ENCODE assay signal across 1 cellular context in the genomic region with DNA sequence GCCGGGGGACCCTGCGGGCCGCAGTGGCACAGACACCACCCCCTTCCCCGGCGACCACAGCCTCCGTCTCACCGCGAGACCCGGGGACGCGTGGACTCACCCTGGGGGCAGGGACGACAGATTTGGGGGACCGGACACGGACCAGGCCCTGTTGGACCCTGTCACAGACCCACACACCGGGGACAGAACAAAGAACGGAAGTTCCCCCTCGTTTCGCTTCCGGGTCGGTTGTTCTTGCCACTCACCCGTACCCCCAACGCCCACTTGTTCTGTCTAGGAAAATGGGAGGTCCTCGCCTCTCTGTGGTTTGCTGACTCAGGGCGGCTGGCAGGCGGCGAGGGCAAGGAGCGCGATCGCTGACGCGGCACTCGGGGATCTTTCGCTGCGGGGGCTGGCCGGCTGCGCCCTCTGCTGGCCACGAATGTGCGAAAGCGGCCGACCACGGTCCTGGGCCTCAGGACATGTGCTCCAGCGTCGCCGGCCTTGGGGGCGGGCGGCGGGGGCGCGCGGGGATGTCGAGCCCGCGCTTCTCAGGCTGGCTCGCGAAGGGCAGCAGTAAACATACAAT.
TF ChIP-seq lines count a peak whose summit lies in the region.

A gene (minus strand): TSS at position 189 of the 568 bp plus-strand sequence. CDS start 4,366 bp downstream, outside the sequence.

TF ChIP-seq in HepG2, 621 proteins besides CTCF, POLR2A, EP300 and RAD21 (continued from another document and continues in another):
- no peak for TF ChIP-seq ZNF101 (CRISPR knock-in tag; IDR thresholded peaks at IDR 0.05; ENCODE audit: borderline replicate concordance, low read depth)
- peak; percentile 90 for TF ChIP-seq TAF1 (CRISPR knock-in tag; IDR thresholded peaks at IDR 0.05)
- TF ChIP-seq ZMYM4 (CRISPR knock-in tag; IDR thresholded peaks at IDR 0.05) = peak; percentile 86
- no peak for TF ChIP-seq NR1H2 (CRISPR knock-in tag; IDR thresholded peaks at IDR 0.05; ENCODE audit: borderline replicate concordance, low read depth)
- TF ChIP-seq, protein P1, sequence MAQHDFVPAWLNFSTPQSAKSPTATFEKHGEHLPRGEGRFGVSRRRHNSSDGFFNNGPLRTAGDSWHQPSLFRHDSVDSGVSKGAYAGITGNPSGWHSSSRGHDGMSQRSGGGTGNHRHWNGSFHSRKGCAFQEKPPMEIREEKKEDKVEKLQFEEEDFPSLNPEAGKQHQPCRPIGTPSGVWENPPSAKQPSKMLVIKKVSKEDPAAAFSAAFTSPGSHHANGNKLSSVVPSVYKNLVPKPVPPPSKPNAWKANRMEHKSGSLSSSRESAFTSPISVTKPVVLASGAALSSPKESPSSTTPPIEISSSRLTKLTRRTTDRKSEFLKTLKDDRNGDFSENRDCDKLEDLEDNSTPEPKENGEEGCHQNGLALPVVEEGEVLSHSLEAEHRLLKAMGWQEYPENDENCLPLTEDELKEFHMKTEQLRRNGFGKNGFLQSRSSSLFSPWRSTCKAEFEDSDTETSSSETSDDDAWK (CRISPR knock-in tag; IDR thresholded peaks at IDR 0.05) = no peak
- 0 out of 2 replicates have a peak, but pooled peaks have one; percentile 38 for TF ChIP-seq ZNF790 (CRISPR knock-in tag; IDR thresholded peaks at IDR 0.05; ENCODE audit: borderline replicate concordance)
- peak; percentile 99 for TF ChIP-seq RBFOX2 (IDR thresholded peaks at IDR 0.05; ENCODE audit: low read depth, low read length)
- no peak for TF ChIP-seq GZF1 (CRISPR knock-in tag; IDR thresholded peaks at IDR 0.05)
- TF ChIP-seq ZNF781 (CRISPR knock-in tag; IDR thresholded peaks at IDR 0.05; ENCODE audit: borderline replicate concordance, not compliant biosample characterization) = peak; percentile 78
- TF ChIP-seq, protein P2, sequence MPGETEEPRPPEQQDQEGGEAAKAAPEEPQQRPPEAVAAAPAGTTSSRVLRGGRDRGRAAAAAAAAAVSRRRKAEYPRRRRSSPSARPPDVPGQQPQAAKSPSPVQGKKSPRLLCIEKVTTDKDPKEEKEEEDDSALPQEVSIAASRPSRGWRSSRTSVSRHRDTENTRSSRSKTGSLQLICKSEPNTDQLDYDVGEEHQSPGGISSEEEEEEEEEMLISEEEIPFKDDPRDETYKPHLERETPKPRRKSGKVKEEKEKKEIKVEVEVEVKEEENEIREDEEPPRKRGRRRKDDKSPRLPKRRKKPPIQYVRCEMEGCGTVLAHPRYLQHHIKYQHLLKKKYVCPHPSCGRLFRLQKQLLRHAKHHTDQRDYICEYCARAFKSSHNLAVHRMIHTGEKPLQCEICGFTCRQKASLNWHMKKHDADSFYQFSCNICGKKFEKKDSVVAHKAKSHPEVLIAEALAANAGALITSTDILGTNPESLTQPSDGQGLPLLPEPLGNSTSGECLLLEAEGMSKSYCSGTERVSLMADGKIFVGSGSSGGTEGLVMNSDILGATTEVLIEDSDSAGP (CRISPR knock-in tag; IDR thresholded peaks at IDR 0.05; ENCODE audit: borderline replicate concordance) = peak; percentile 97
- no peak for TF ChIP-seq MZF1 (CRISPR knock-in tag; IDR thresholded peaks at IDR 0.05; ENCODE audit: borderline replicate concordance)
- no peak for TF ChIP-seq PAF1 (CRISPR knock-in tag; IDR thresholded peaks at IDR 0.05)
- 0 out of 2 replicates have a peak, but pooled peaks have one; percentile 85 for TF ChIP-seq THYN1 (CRISPR knock-in tag; IDR thresholded peaks at IDR 0.05; ENCODE audit: borderline replicate concordance, low read depth)
- TF ChIP-seq NKX3-1 (CRISPR knock-in tag; IDR thresholded peaks at IDR 0.05) = peak; percentile 46; the same call in 1 of the 2 replicates
- TF ChIP-seq HCFC1 (IDR thresholded peaks at IDR 0.05; ENCODE audit: low read depth, low read length) = peak; percentile 77
- peak; percentile 94 for TF ChIP-seq PHF21A (CRISPR knock-in tag; IDR thresholded peaks at IDR 0.05)
- peak; percentile 38 for TF ChIP-seq PITX1 (CRISPR knock-in tag; IDR thresholded peaks at IDR 0.05)
- TF ChIP-seq, protein P3, sequence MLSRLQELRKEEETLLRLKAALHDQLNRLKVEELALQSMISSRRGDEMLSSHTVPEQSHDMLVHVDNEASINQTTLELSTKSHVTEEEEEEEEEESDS (CRISPR knock-in tag; IDR thresholded peaks at IDR 0.05; ENCODE audit: borderline replicate concordance) = no peak
- TF ChIP-seq, protein P4, sequence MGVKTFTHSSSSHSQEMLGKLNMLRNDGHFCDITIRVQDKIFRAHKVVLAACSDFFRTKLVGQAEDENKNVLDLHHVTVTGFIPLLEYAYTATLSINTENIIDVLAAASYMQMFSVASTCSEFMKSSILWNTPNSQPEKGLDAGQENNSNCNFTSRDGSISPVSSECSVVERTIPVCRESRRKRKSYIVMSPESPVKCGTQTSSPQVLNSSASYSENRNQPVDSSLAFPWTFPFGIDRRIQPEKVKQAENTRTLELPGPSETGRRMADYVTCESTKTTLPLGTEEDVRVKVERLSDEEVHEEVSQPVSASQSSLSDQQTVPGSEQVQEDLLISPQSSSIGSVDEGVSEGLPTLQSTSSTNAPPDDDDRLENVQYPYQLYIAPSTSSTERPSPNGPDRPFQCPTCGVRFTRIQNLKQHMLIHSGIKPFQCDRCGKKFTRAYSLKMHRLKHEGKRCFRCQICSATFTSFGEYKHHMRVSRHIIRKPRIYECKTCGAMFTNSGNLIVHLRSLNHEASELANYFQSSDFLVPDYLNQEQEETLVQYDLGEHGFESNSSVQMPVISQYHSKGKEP (CRISPR knock-in tag; IDR thresholded peaks at IDR 0.05) = peak; percentile 39; the same call in 1 of the 2 replicates
- TF ChIP-seq ERF (CRISPR knock-in tag; IDR thresholded peaks at IDR 0.05) = peak; percentile 98
- TF ChIP-seq HOXA9 (CRISPR knock-in tag; IDR thresholded peaks at IDR 0.05; ENCODE audit: borderline replicate concordance) = peak; percentile 61
- TF ChIP-seq ZNF430 (CRISPR knock-in tag; IDR thresholded peaks at IDR 0.05) = peak; percentile 95
- TF ChIP-seq ESRRA (CRISPR knock-in tag; IDR thresholded peaks at IDR 0.05; ENCODE audit: low read depth) = peak; percentile 82
- TF ChIP-seq RBM39 (IDR thresholded peaks at IDR 0.05; ENCODE audit: low read depth, low read length, poor library complexity, severe bottlenecking) = peak; percentile 89
- TF ChIP-seq ZBTB3 (CRISPR knock-in tag; IDR thresholded peaks at IDR 0.05; ENCODE audit: borderline replicate concordance, low read depth) = no peak
- TF ChIP-seq ZNF296 (CRISPR knock-in tag; conservative IDR thresholded peaks at IDR 0.05) = no peak
- no peak for TF ChIP-seq ZNF180 (CRISPR knock-in tag; IDR thresholded peaks at IDR 0.05; ENCODE audit: borderline replicate concordance, low read depth)
- no peak for TF ChIP-seq ZNF761 (CRISPR knock-in tag; conservative IDR thresholded peaks at IDR 0.05)
- TF ChIP-seq, protein P5, sequence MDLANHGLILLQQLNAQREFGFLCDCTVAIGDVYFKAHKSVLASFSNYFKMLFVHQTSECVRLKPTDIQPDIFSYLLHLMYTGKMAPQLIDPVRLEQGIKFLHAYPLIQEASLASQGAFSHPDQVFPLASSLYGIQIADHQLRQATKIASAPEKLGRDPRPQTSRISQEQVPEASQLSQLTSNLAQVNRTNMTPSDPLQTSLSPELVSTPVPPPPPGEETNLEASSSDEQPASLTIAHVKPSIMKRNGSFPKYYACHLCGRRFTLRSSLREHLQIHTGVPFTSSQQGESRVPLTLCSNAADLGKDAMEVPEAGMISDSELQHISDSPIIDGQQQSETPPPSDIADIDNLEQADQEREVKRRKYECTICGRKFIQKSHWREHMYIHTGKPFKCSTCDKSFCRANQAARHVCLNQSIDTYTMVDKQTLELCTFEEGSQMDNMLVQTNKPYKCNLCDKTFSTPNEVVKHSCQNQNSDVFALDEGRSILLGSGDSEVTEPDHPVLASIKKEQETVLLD (CRISPR knock-in tag; IDR thresholded peaks at IDR 0.05; ENCODE audit: low read depth) = peak; percentile 95
- 0 out of 2 replicates have a peak, but pooled peaks have one; percentile 48 for TF ChIP-seq SIX4 (CRISPR knock-in tag; IDR thresholded peaks at IDR 0.05)
- TF ChIP-seq SMYD3 (CRISPR knock-in tag; IDR thresholded peaks at IDR 0.05) = peak; percentile 52; the same call in 1 of the 2 replicates
- TF ChIP-seq ZNF121 (CRISPR knock-in tag; IDR thresholded peaks at IDR 0.05) = peak; percentile 51; the same call in 1 of the 2 replicates
- no peak; the same call in 1 of the 2 replicates for TF ChIP-seq CHD2 (IDR thresholded peaks at IDR 0.05; ENCODE audit: low read depth, low read length)
- TF ChIP-seq REXO4 (CRISPR knock-in tag; IDR thresholded peaks at IDR 0.05; ENCODE audit: borderline replicate concordance) = no peak
- peak; percentile 31 for TF ChIP-seq U2AF1 (optimal IDR thresholded peaks at IDR 0.05; ENCODE audit: low read depth, low read length)
- TF ChIP-seq ZNF3 (CRISPR knock-in tag; IDR thresholded peaks at IDR 0.05) = no peak
- peak; percentile 66; the same call in 1 of the 2 replicates for TF ChIP-seq ZNF709 (CRISPR knock-in tag; IDR thresholded peaks at IDR 0.05)
- TF ChIP-seq NPAS2 (CRISPR knock-in tag; IDR thresholded peaks at IDR 0.05; ENCODE audit: borderline replicate concordance) = no peak
- peak; percentile 82; the same call in 1 of the 2 replicates for TF ChIP-seq POLR2AphosphoS2 (IDR thresholded peaks at IDR 0.05; ENCODE audit: low read depth, low read length)
- peak; percentile 94 for TF ChIP-seq ZNF564 (CRISPR knock-in tag; IDR thresholded peaks at IDR 0.05)
- peak; percentile 26; the same call in 1 of the 2 replicates for TF ChIP-seq ZFP41 (CRISPR knock-in tag; IDR thresholded peaks at IDR 0.05; ENCODE audit: borderline replicate concordance)
- TF ChIP-seq, protein P6, sequence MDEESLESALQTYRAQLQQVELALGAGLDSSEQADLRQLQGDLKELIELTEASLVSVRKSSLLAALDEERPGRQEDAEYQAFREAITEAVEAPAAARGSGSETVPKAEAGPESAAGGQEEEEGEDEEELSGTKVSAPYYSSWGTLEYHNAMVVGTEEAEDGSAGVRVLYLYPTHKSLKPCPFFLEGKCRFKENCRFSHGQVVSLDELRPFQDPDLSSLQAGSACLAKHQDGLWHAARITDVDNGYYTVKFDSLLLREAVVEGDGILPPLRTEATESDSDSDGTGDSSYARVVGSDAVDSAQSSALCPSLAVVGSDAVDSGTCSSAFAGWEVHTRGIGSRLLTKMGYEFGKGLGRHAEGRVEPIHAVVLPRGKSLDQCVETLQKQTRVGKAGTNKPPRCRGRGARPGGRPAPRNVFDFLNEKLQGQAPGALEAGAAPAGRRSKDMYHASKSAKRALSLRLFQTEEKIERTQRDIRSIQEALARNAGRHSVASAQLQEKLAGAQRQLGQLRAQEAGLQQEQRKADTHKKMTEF (CRISPR knock-in tag; IDR thresholded peaks at IDR 0.05) = peak; percentile 95
- peak; percentile 77 for TF ChIP-seq KLF6 (CRISPR knock-in tag; IDR thresholded peaks at IDR 0.05)
- TF ChIP-seq BCL6 (CRISPR knock-in tag; IDR thresholded peaks at IDR 0.05) = peak; percentile 99
- no peak for TF ChIP-seq MATR3 (CRISPR knock-in tag; IDR thresholded peaks at IDR 0.05)
- TF ChIP-seq CBX5 (CRISPR knock-in tag; IDR thresholded peaks at IDR 0.05; ENCODE audit: borderline replicate concordance) = peak; percentile 95; the same call in 1 of the 2 replicates
- peak; percentile 92; the same call in 1 of the 2 replicates for TF ChIP-seq SIN3A (IDR thresholded peaks at IDR 0.05; ENCODE audit: borderline replicate concordance, low read depth, low read length)
- TF ChIP-seq, protein P7, sequence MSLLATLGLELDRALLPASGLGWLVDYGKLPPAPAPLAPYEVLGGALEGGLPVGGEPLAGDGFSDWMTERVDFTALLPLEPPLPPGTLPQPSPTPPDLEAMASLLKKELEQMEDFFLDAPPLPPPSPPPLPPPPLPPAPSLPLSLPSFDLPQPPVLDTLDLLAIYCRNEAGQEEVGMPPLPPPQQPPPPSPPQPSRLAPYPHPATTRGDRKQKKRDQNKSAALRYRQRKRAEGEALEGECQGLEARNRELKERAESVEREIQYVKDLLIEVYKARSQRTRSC (CRISPR knock-in tag; IDR thresholded peaks at IDR 0.05; ENCODE audit: low read depth) = no peak
- TF ChIP-seq, protein P8, sequence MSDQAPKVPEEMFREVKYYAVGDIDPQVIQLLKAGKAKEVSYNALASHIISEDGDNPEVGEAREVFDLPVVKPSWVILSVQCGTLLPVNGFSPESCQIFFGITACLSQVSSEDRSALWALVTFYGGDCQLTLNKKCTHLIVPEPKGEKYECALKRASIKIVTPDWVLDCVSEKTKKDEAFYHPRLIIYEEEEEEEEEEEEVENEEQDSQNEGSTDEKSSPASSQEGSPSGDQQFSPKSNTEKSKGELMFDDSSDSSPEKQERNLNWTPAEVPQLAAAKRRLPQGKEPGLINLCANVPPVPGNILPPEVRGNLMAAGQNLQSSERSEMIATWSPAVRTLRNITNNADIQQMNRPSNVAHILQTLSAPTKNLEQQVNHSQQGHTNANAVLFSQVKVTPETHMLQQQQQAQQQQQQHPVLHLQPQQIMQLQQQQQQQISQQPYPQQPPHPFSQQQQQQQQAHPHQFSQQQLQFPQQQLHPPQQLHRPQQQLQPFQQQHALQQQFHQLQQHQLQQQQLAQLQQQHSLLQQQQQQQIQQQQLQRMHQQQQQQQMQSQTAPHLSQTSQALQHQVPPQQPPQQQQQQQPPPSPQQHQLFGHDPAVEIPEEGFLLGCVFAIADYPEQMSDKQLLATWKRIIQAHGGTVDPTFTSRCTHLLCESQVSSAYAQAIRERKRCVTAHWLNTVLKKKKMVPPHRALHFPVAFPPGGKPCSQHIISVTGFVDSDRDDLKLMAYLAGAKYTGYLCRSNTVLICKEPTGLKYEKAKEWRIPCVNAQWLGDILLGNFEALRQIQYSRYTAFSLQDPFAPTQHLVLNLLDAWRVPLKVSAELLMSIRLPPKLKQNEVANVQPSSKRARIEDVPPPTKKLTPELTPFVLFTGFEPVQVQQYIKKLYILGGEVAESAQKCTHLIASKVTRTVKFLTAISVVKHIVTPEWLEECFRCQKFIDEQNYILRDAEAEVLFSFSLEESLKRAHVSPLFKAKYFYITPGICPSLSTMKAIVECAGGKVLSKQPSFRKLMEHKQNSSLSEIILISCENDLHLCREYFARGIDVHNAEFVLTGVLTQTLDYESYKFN (CRISPR knock-in tag; conservative IDR thresholded peaks at IDR 0.05) = peak; percentile 71
- TF ChIP-seq ZNF644 (CRISPR knock-in tag; IDR thresholded peaks at IDR 0.05; ENCODE audit: low read depth) = 0 out of 2 replicates have a peak, but pooled peaks have one; percentile 6
- peak; percentile 60 for TF ChIP-seq HOXA5 (CRISPR knock-in tag; IDR thresholded peaks at IDR 0.05)
- TF ChIP-seq MTA1 (CRISPR knock-in tag; IDR thresholded peaks at IDR 0.05; ENCODE audit: borderline replicate concordance) = peak; percentile 69; the same call in 1 of the 2 replicates
- TF ChIP-seq, protein P9, sequence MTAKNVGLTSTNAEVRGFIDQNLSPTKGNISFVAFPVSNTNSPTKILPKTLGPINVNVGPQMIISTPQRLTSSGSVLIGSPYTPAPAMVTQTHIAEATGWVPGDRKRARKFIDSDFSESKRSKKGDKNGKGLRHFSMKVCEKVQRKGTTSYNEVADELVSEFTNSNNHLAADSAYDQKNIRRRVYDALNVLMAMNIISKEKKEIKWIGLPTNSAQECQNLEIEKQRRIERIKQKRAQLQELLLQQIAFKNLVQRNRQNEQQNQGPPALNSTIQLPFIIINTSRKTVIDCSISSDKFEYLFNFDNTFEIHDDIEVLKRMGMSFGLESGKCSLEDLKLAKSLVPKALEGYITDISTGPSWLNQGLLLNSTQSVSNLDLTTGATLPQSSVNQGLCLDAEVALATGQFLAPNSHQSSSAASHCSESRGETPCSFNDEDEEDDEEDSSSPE (CRISPR knock-in tag; IDR thresholded peaks at IDR 0.05) = peak; percentile 91
- peak; percentile 77; the same call in 1 of the 2 replicates for TF ChIP-seq ZNF552 (CRISPR knock-in tag; IDR thresholded peaks at IDR 0.05; ENCODE audit: borderline replicate concordance)
- peak; percentile 74 for TF ChIP-seq ZNF563 (CRISPR knock-in tag; IDR thresholded peaks at IDR 0.05)
